In the genomic region with DNA sequence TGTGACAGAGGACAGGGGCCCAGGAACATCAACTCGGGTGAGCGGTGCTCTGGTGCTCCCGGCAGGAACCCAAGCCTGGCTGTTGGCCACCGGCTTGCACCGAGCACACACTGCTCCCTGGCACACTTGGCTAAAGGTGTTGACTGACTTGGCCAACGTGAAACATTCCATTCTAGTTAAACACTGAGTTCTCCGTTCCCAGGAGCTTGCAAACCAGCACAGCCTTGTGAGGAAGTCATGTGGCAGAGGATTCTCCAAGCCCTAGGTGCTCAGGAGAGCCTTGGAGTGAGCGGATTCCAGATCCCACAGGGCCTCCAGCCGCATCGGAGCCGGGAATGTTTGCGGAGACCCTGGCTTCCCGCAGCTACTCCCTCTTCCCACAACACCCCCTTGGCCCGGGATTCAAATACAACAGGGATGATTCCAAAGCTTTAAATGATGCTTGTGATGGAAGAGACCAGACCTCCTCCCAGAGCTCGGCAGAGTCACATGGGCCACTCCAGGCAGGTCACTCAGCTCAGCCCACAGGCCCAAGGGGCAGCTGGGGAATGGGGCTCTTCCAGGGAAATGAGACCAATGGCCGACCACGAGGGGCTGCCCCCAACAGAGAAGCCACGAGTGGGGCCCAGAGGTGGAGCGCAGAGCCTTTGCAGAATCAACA, we compare ENCODE assay signal across 11 cellular contexts. TPM values are rescaled to one million over a fixed set of nuclear protein-coding genes. Genes with fewer than 3 reads are reported as not detected.
DNase-seq lines count a peak whose midpoint lies in the region; ATAC-seq and TF ChIP-seq lines count a peak whose summit lies in the region.
"Had no signal": no experiment of that assay in that cellular context is flagged by ENCODE, and none has a peak within 500 bp of the region (broad histone marks: within the 10 kb centered on the region; RNA-seq: fewer than 3 reads in every experiment).

No MANE protein-coding gene starts in this region.

- H3K4me1 ChIP-seq in esophagus (ENCODE audit: control insufficient read depth in 2 of 2, insufficient read depth in 2 of 2, low read length in 1 of 2), result peaks cover 3 to 18% of the 10 kb centered on the region in 2 donors
- H3K4me1 ChIP-seq in mucosa of descending colon (ENCODE audit: low read depth), result peaks cover 22% of the 10 kb centered on the region
- H3K4me1 ChIP-seq in vagina, result peaks cover 6% of the 10 kb centered on the region

- H3K27ac ChIP-seq in esophagus (ENCODE audit: low read depth in 2 of 2, low read length in 1 of 2), result peak overlapping the region; percentile 55 to 69
- H3K27ac ChIP-seq in vagina, result peak overlapping the region; percentile 60

- H3K27me3 ChIP-seq in esophagus (ENCODE audit: control insufficient read depth in 1 of 2, insufficient read depth in 2 of 2, low read length in 2 of 2) (no peaks in the 10 kb centered on the region), vagina (no peaks in the 10 kb centered on the region)

- peaks cover 48% of the 10 kb centered on the region for H3K36me3 Mint-ChIP-seq in activated naive CD4-positive, alpha-beta T cell treated with anti-CD3 and anti-CD28 coated beads, Interleukin-2, amount 10 ng/mL, durations not matched to agents 7 days and 5 days

- intact Hi-C loops in Right ventricle myocardium inferior (cut with DNase I), result no loop called here
- intact Hi-C loops in cardiac septum (cut with DNase I), result no loop called here
- intact Hi-C loops in mucosa of descending colon (cut with DNase I, micrococcal nuclease), result no loop called here
- intact Hi-C loops in vagina (cut with DNase I), result no loop called here

- TF ChIP-seq CTCF in mucosa of descending colon (IDR thresholded peaks at IDR 0.05), result no peak
- no peak for TF ChIP-seq CTCF in vagina (IDR thresholded peaks at IDR 0.05)

- no peak for TF ChIP-seq POLR2A in vagina (IDR thresholded peaks at IDR 0.05)

- DNase-seq in Right ventricle myocardium inferior (ENCODE audit: missing footprints), result peak; percentile 68
- DNase-seq in cardiac septum (ENCODE audit: low spot score), result no peak
- peak; percentile 67 to 76 (median 75) for DNase-seq in mucosa of descending colon
- DNase-seq in vagina (ENCODE audit: extremely low spot score in 2 of 2), result no peak
- no peak for DNase-seq in stimulated activated CD4-positive, alpha-beta T cell treated with anti-CD3 and anti-CD28 coated beads, Interleukin-1b, Interleukin-23, amount 100 ng/mL, for 48 hours
- DNase-seq in activated naive CD4-positive, alpha-beta T cell treated with anti-CD3 and anti-CD28 coated beads, Interleukin-2, amount 10 ng/mL, durations not matched to agents 7 days and 5 days, result no peak
- no peak for DNase-seq in activated CD4-positive, CD25-positive, alpha-beta regulatory T cell (lab: John Stamatoyannopoulos, UW)
- DNase-seq: activated CD4-positive, alpha-beta T cell treated with anti-CD3 and anti-CD28 coated beads for 1 hour; naive B cell; NCI-H1436 had no signal

- peaks cover 0 to 2% of the 10 kb centered on the region in 2 donors for H3K9me3 ChIP-seq in esophagus (ENCODE audit: control insufficient read depth in 2 of 2, insufficient read depth in 1 of 2, low read depth in 1 of 2, low read length in 1 of 2)
- H3K9me3 ChIP-seq in mucosa of descending colon, result no peaks in the 10 kb centered on the region
- H3K9me3 ChIP-seq in vagina, result no peaks in the 10 kb centered on the region

- H3K36me3 ChIP-seq in esophagus (ENCODE audit: control insufficient read depth in 2 of 2, insufficient read depth in 2 of 2, low read length in 1 of 2) (peaks cover 0 to 6% of the 10 kb centered on the region in 2 donors), mucosa of descending colon (ENCODE audit: low read depth) (no peaks in the 10 kb centered on the region), vagina (peaks cover 0 to 9% of the 10 kb centered on the region in 2 donors)

- WGBS in esophagus, 2 donors, result 50 to 55% methylated on average over 19 of the region's 19 CpGs

- H3K4me3 ChIP-seq in esophagus (ENCODE audit: low read depth in 1 of 2, low read length in 2 of 2) (no peak overlapping the region), mucosa of descending colon (no peak overlapping the region), vagina (no peak overlapping the region)

- no peaks in the 10 kb centered on the region for H3K9me3 Mint-ChIP-seq in activated naive CD4-positive, alpha-beta T cell treated with anti-CD3 and anti-CD28 coated beads, Interleukin-2, amount 10 ng/mL, durations not matched to agents 7 days and 5 days
- H3K9me3 Mint-ChIP-seq: naive B cell had no signal

- H3K4me3 Mint-ChIP-seq in activated naive CD4-positive, alpha-beta T cell treated with anti-CD3 and anti-CD28 coated beads, Interleukin-2, amount 10 ng/mL, durations not matched to agents 7 days and 5 days, result no peak overlapping the region
- H3K4me3 Mint-ChIP-seq: naive B cell had no signal

- CTCF ChIA-PET in activated naive CD4-positive, alpha-beta T cell treated with anti-CD3 and anti-CD28 coated beads, Interleukin-2, amount 10 ng/mL, durations not matched to agents 7 days and 5 days (lab: Charles Lee), result no interaction called here

- H3K27ac Mint-ChIP-seq in activated naive CD4-positive, alpha-beta T cell treated with anti-CD3 and anti-CD28 coated beads, Interleukin-2, amount 10 ng/mL, durations not matched to agents 7 days and 5 days, result no peak overlapping the region

- no peaks in the 10 kb centered on the region for H3K4me1 Mint-ChIP-seq in activated naive CD4-positive, alpha-beta T cell treated with anti-CD3 and anti-CD28 coated beads, Interleukin-2, amount 10 ng/mL, durations not matched to agents 7 days and 5 days
- H3K4me1 Mint-ChIP-seq: naive B cell had no signal

- ATAC-seq in Right ventricle myocardium inferior (peak; percentile 85), mucosa of descending colon (peak; percentile 83)

- no peaks in the 10 kb centered on the region for H3K27me3 Mint-ChIP-seq in activated naive CD4-positive, alpha-beta T cell treated with anti-CD3 and anti-CD28 coated beads, Interleukin-2, amount 10 ng/mL, durations not matched to agents 7 days and 5 days
- H3K27me3 Mint-ChIP-seq: naive B cell had no signal

RNA-seq across cellular contexts. Expression of a gene that starts 2.9 kb away (rescaled TPM):
- 0.32 TPM for total RNA-seq in Right ventricle myocardium inferior
- 0.40 TPM for total RNA-seq in cardiac septum
- polyA plus RNA-seq in esophagus, result under 1 TPM; 0.04 to 0.26 TPM
- 1 to 10 TPM; 1.3 to 1.8 (median 1.6) TPM for total RNA-seq in mucosa of descending colon
- total RNA-seq in vagina, result not detected

Comparison
In these comparisons a context has a peak if more than half of its experiments do, and no peak if none do; other contexts are left out.
1. DNase-seq: peak in Right ventricle myocardium inferior (single experiment) and mucosa of descending colon (3 of 3); none in cardiac septum (single experiment), vagina (0 of 2), stimulated activated CD4-positive, alpha-beta T cell treated with anti-CD3 and anti-CD28 coated beads, Interleukin-1b, Interleukin-23, amount 100 ng/mL, for 48 hours (single experiment), activated naive CD4-positive, alpha-beta T cell treated with anti-CD3 and anti-CD28 coated beads, Interleukin-2, amount 10 ng/mL, durations not matched to agents 7 days and 5 days (single experiment) and activated CD4-positive, CD25-positive, alpha-beta regulatory T cell (0 of 4).